Comparison of ENCODE assay signal across 25 cellular contexts in the genomic region with DNA sequence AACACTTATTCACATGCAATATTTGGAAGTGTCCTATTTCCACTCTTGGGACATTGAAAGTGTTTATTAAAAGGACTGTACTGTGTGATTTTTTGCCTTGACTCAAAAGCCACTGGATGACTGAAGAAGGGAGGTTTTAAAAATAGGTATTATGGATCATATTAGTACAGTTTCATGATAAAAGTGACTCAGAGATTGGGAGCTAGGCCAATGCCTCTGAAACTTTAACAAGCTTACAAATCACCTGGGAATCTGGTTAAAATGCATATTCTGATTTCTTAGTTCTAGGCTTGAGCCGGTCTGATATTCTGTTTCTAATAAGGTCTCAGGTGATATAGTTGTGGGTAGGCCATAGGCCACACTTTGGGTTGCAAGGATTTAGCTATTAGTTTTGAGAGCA.
DNase-seq lines count a peak whose midpoint lies in the region; TF ChIP-seq lines count a peak whose summit lies in the region.
"Had no signal": no experiment of that assay in that cellular context is flagged by ENCODE, and none has a peak within 500 bp of the region (broad histone marks: within the 10 kb centered on the region; RNA-seq: fewer than 3 reads in every experiment).

No MANE protein-coding gene starts in this region.

- no peak overlapping the region for H3K4me2 ChIP-seq in neuronal stem cell (ENCODE audit: insufficient read depth, low read length, poor library complexity, severe bottlenecking)

- no peak overlapping the region for H3K27ac Mint-ChIP-seq in activated CD4-positive, alpha-beta T cell treated with anti-CD3 and anti-CD28 coated beads, Interleukin-2, amount 10 ng/mL, durations not matched to agents 24 days and 14 days
- H3K27ac Mint-ChIP-seq: endodermal cell had no signal

- H3K4me3 ChIP-seq in astrocyte of the spinal cord (ENCODE audit: low read depth, low read length), result no peak overlapping the region
- H3K4me3 ChIP-seq in fibroblast of pulmonary artery (replicated peaks; ENCODE audit: low read depth, low read length), result no peak overlapping the region
- no peak overlapping the region for H3K4me3 ChIP-seq in neuronal stem cell (ENCODE audit: low read length in 2 of 2)
- H3K4me3 ChIP-seq: body of pancreas, lung, prostate gland, skin epidermis had no signal

- H3K4me1 ChIP-seq in neuronal stem cell (ENCODE audit: control insufficient read depth in 2 of 2, insufficient read depth in 1 of 2, low read depth in 1 of 2, low read length in 2 of 2), result peaks cover 0 to 6% of the 10 kb centered on the region in 2 donors
- H3K4me1 ChIP-seq: body of pancreas, prostate gland had no signal

- peak; percentile 21 for DNase-seq in NCI-H226
- peak; percentile 18 for DNase-seq in astrocyte of the spinal cord (ENCODE audit: low read depth, low spot score)
- DNase-seq in fibroblast of pulmonary artery (ENCODE audit: low read depth), result peak; percentile 19
- peak; percentile 36 for DNase-seq in stromal cell of bone marrow (ENCODE audit: low read depth)
- no peak for DNase-seq in anterior cingulate cortex (lab: John Stamatoyannopoulos, UW)
- DNase-seq in activated CD4-positive, alpha-beta T cell treated with anti-CD3 and anti-CD28 coated beads, Interleukin-2, amount 10 ng/mL, durations not matched to agents 24 days and 14 days, result no peak
- DNase-seq in neuronal stem cell (ENCODE audit: low spot score), result no peak
- DNase-seq: activated CD4-positive, alpha-beta T cell treated with anti-CD3 and anti-CD28 coated beads, Interleukin-2, amount 50 U/mL, for 1 hour; activated naive CD4-positive, alpha-beta T cell treated with anti-CD3 and anti-CD28 coated beads, Interleukin-2, amount 50 U/mL, for 16 hours; body of pancreas; C1 segment of cervical spinal cord; cortex of kidney; endodermal cell; H9; Karpas-422; kidney; NCI-H1048; NCI-H2029 treated with DMSO at 0.1 percent for 48 hours; NCI-H2227 treated with DMSO at 0.1 percent for 48 hours; Right ventricle myocardium superior; stimulated activated CD4-positive, alpha-beta T cell treated with anti-CD3 and anti-CD28 coated beads, Interleukin-1b, Interleukin-23, amount 100 ng/mL, for 48 hours; T-helper 9 cell had no signal

- H2AFZ ChIP-seq in neuronal stem cell (ENCODE audit: low read length), result no peak overlapping the region

- H3K4me1 Mint-ChIP-seq in activated CD4-positive, alpha-beta T cell treated with anti-CD3 and anti-CD28 coated beads, Interleukin-2, amount 10 ng/mL, durations not matched to agents 24 days and 14 days, result no peaks in the 10 kb centered on the region

- no peaks in the 10 kb centered on the region for H3K27me3 Mint-ChIP-seq in activated CD4-positive, alpha-beta T cell treated with anti-CD3 and anti-CD28 coated beads, Interleukin-2, amount 10 ng/mL, durations not matched to agents 24 days and 14 days

- no peak overlapping the region for H2BK120ac ChIP-seq in neuronal stem cell (ENCODE audit: low read depth, low read length)

- intact Hi-C loops in activated CD4-positive, alpha-beta T cell treated with anti-CD3 and anti-CD28 coated beads, Interleukin-2, amount 10 ng/mL, durations not matched to agents 24 days and 14 days (cut with micrococcal nuclease), result no loop called here

- no peak overlapping the region for H2AK5ac ChIP-seq in neuronal stem cell (ENCODE audit: low read depth, low read length)

- H3K27ac ChIP-seq in neuronal stem cell (replicated peaks; ENCODE audit: low read length), result no peak overlapping the region
- H3K27ac ChIP-seq: body of pancreas, prostate gland, skin epidermis had no signal

- H2BK5ac ChIP-seq in neuronal stem cell (ENCODE audit: low read length), result no peak overlapping the region

- no peak overlapping the region for H3K14ac ChIP-seq in neuronal stem cell (ENCODE audit: low read length)

- no peak overlapping the region for H3K4me3 Mint-ChIP-seq in activated CD4-positive, alpha-beta T cell treated with anti-CD3 and anti-CD28 coated beads, Interleukin-2, amount 10 ng/mL, durations not matched to agents 24 days and 14 days
- H3K4me3 Mint-ChIP-seq: endodermal cell, H9 had no signal

- H3K4ac ChIP-seq in neuronal stem cell (ENCODE audit: low read length), result no peak overlapping the region

- no peak overlapping the region for H2BK12ac ChIP-seq in neuronal stem cell (ENCODE audit: low read length)

- in situ Hi-C loops in astrocyte of the spinal cord (cut with HindIII; ENCODE audit: low sequenced_read_pairs), result no loop called here

- H3K9ac ChIP-seq in neuronal stem cell (ENCODE audit: low read depth, low read length, poor library complexity), result no peak overlapping the region

- H3K9me3 ChIP-seq in neuronal stem cell (replicated peaks in 1 of 2; ENCODE audit: control insufficient read depth in 2 of 2, insufficient read depth in 1 of 2, low read depth in 1 of 2, low read length in 2 of 2), result no peaks in the 10 kb centered on the region
- H3K9me3 ChIP-seq: body of pancreas, prostate gland had no signal

- H4K8ac ChIP-seq in neuronal stem cell (ENCODE audit: low read depth, low read length), result no peak overlapping the region

- H3K36me3 ChIP-seq in neuronal stem cell (replicated peaks in 1 of 2; ENCODE audit: control insufficient read depth in 2 of 2, insufficient read depth in 2 of 2, low read length in 2 of 2), result no peaks in the 10 kb centered on the region

- no peak overlapping the region for H3K18ac ChIP-seq in neuronal stem cell (ENCODE audit: low read length)

- no peaks in the 10 kb centered on the region for H3K36me3 Mint-ChIP-seq in activated CD4-positive, alpha-beta T cell treated with anti-CD3 and anti-CD28 coated beads, Interleukin-2, amount 10 ng/mL, durations not matched to agents 24 days and 14 days (ENCODE audit: low read depth)

- no CpG with 5 or more reads among the region's 1 CpG for WGBS in neuronal stem cell (ENCODE audit: extremely low coverage in 2 of 2, insufficient read length in 2 of 2, insufficient replicate concordance in 1 of 2), 2 donors

- TF ChIP-seq CTCF in astrocyte of the spinal cord (IDR thresholded peaks at IDR 0.05; ENCODE audit: low read depth, low read length) (no peak), fibroblast of pulmonary artery (IDR thresholded peaks at IDR 0.05; ENCODE audit: low read length, missing control alignments) (no peak)

- no peaks in the 10 kb centered on the region for H3K27me3 ChIP-seq in neuronal stem cell (ENCODE audit: control insufficient read depth in 3 of 3, insufficient read depth in 3 of 3, low read depth in 1 of 3, low read length in 3 of 3)
- H3K27me3 ChIP-seq: body of pancreas had no signal

- no peak overlapping the region for H3K23ac ChIP-seq in neuronal stem cell (ENCODE audit: low read depth, low read length, poor library complexity)

- peaks cover 1% of the 10 kb centered on the region for H3K79me1 ChIP-seq in neuronal stem cell (ENCODE audit: low read depth, low read length)

- H3K9me3 Mint-ChIP-seq in activated CD4-positive, alpha-beta T cell treated with anti-CD3 and anti-CD28 coated beads, Interleukin-2, amount 10 ng/mL, durations not matched to agents 24 days and 14 days, result no peaks in the 10 kb centered on the region
- H3K9me3 Mint-ChIP-seq: endodermal cell, H9 had no signal

- no peak overlapping the region for H2BK15ac ChIP-seq in neuronal stem cell (ENCODE audit: low read length)

- no peak overlapping the region for H4K91ac ChIP-seq in neuronal stem cell (ENCODE audit: low read depth, low read length, poor library complexity)

Comparison
In these comparisons a context has a peak if more than half of its experiments do, and no peak if none do; other contexts are left out.
1. DNase-seq: peak in NCI-H226 (single experiment), astrocyte of the spinal cord (single experiment), fibroblast of pulmonary artery (single experiment) and stromal cell of bone marrow (single experiment); none in anterior cingulate cortex (0 of 58), activated CD4-positive, alpha-beta T cell treated with anti-CD3 and anti-CD28 coated beads, Interleukin-2, amount 10 ng/mL, durations not matched to agents 24 days and 14 days (single experiment) and neuronal stem cell (single experiment).